26 cellular contexts compared by ENCODE assay signal in the genomic region with DNA sequence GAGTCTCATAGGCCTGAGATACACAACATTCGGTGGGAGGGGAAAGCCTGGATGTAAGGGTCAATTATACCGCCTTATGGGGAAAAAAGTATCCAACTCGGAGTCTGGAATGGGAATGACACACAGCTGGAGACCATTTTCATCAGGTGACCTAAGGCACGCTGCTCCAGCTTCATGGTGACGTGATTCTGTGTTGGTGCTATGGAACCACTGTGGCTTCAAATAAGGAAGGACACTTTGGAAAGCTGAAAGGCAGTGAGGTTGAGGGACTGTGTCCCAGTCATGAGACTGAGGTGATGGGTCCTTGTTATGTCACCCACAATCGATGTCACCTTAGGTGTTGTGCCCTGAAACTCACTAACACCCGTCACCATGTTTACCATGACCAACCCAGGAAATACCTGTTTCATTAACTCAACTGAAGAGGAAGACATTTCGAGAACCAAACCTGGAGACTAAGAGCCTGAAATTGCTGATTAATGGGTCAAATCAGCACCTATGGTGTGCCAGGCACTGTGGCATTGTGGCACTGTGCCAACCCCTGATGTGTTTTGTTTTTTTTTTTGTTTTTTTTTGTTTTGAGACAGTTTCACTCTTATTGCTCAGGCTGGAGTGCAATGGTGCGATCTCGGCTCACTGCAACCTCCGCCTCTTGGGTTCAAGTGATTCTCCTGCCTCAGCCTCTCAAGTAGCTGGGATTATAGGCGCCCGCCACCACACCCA. TPM values are rescaled to one million over a fixed set of nuclear protein-coding genes. Genes with fewer than 3 reads are reported as not detected.
DNase-seq lines count a peak whose midpoint lies in the region; ATAC-seq and TF ChIP-seq lines count a peak whose summit lies in the region.
"Had no signal": no experiment of that assay in that cellular context is flagged by ENCODE, and none has a peak within 500 bp of the region (broad histone marks: within the 10 kb centered on the region; RNA-seq: fewer than 3 reads in every experiment).

No MANE protein-coding gene starts in this region.

- H3K27me3 Mint-ChIP-seq in nephron (ENCODE audit: low read depth), result peaks cover 3% of the 10 kb centered on the region
- H3K27me3 Mint-ChIP-seq: activated CD4-positive, alpha-beta T cell treated with anti-CD3 and anti-CD28 coated beads for 36 hours; progenitor cell of endocrine pancreas had no signal

- no peaks in the 10 kb centered on the region for H3K36me3 Mint-ChIP-seq in nephron (ENCODE audit: low read depth)
- H3K36me3 Mint-ChIP-seq: activated naive CD4-positive, alpha-beta T cell treated with anti-CD3 and anti-CD28 coated beads, Interleukin-2, amount 50 U/mL, for 72 hours had no signal

- peak overlapping the region; percentile 85 to 96 (median 93) for H3K27ac Mint-ChIP-seq in nephron
- H3K27ac Mint-ChIP-seq: activated CD4-positive, alpha-beta T cell treated with anti-CD3 and anti-CD28 coated beads for 36 hours; activated CD8-positive, alpha-beta T cell treated with anti-CD3 and anti-CD28 coated beads, Interleukin-2, amount 10 ng/mL, durations not matched to agents 7 days and 5 days; activated naive CD4-positive, alpha-beta T cell treated with anti-CD3 and anti-CD28 coated beads, Interleukin-2, amount 50 U/mL, for 72 hours; activated T-helper 2 cell treated with anti-CD3 and anti-CD28 coated beads, Interferon-gamma antibody, Interleukin-2, Interleukin-4, amounts not matched to agents 10 μg/mL and 5 μg/mL and 100 μg/mL, durations not matched to agents 14 hours and 24 hours and 36 hours had no signal

- peak; percentile 33 for DNase-seq in activated effector memory CD4-positive, alpha-beta T cell treated with anti-CD3 and anti-CD28 coated beads, Interleukin-2, amount 50 U/mL, for 16 hours
- no peak for DNase-seq in activated effector memory CD4-positive, alpha-beta T cell treated with Interleukin-2 at 50 U/mL for 16 hours
- DNase-seq in ecto neural progenitor cell (ENCODE audit: low spot score), result peak; percentile 29
- no peak for DNase-seq in mucosa of descending colon
- no peak for DNase-seq in substantia nigra (lab: John Stamatoyannopoulos, UW)
- DNase-seq: 8988T; activated CD4-positive, alpha-beta T cell treated with anti-CD3 and anti-CD28 coated beads for 36 hours; activated CD8-positive, alpha-beta T cell treated with anti-CD3 and anti-CD28 coated beads, Interleukin-2, amount 10 ng/mL, durations not matched to agents 7 days and 5 days; activated T-cell treated with anti-CD3 and anti-CD28 coated beads for 4 hours; C1 segment of cervical spinal cord; central memory CD4-positive, alpha-beta T cell; dermis blood vessel endothelial cell; hippocampal formation; mammary epithelial cell; NCI-H446 treated with DMSO at 0.1 percent for 48 hours; SIG-M5; stimulated activated CD4-positive, alpha-beta T cell treated with anti-CD3 and anti-CD28 coated beads, Interleukin-4, amount 100 ng/mL, for 24 hours; T-helper 9 cell had no signal

- H3K4me3 Mint-ChIP-seq in nephron, result no peak overlapping the region
- H3K4me3 Mint-ChIP-seq: activated CD4-positive, alpha-beta T cell treated with anti-CD3 and anti-CD28 coated beads for 36 hours; activated CD8-positive, alpha-beta T cell treated with anti-CD3 and anti-CD28 coated beads, Interleukin-2, amount 10 ng/mL, durations not matched to agents 7 days and 5 days had no signal

- no peak for ATAC-seq in GM18873 (IDR thresholded peaks at IDR 0.05; ENCODE audit: low FRiP score, unreplicated experiment)
- ATAC-seq in mucosa of descending colon, result no peak
- ATAC-seq: activated CD4-positive, alpha-beta T cell treated with anti-CD3 and anti-CD28 coated beads for 36 hours; activated CD8-positive, alpha-beta T cell treated with anti-CD3 and anti-CD28 coated beads, Interleukin-2, amount 10 ng/mL, durations not matched to agents 7 days and 5 days; activated naive CD4-positive, alpha-beta T cell treated with anti-CD3 and anti-CD28 coated beads, Interleukin-2, amount 50 U/mL, for 72 hours; left colon had no signal

- H3K9me3 Mint-ChIP-seq in nephron, result no peaks in the 10 kb centered on the region
- H3K9me3 Mint-ChIP-seq: activated naive CD4-positive, alpha-beta T cell treated with anti-CD3 and anti-CD28 coated beads, Interleukin-2, amount 50 U/mL, for 72 hours; activated T-helper 2 cell treated with anti-CD3 and anti-CD28 coated beads, Interferon-gamma antibody, Interleukin-2, Interleukin-4, amounts not matched to agents 10 μg/mL and 5 μg/mL and 100 μg/mL, durations not matched to agents 14 hours and 24 hours and 36 hours had no signal

- H3K27ac ChIP-seq in stomach smooth muscle (ENCODE audit: low read length) (peak overlapping the region; percentile 97), substantia nigra (ENCODE audit: low read depth, low read length, poor library complexity, severe bottlenecking) (no peak overlapping the region)
- H3K27ac ChIP-seq: neutrophil had no signal

- H3K9me3 ChIP-seq in stomach smooth muscle (ENCODE audit: control insufficient read depth in 2 of 2, low read length in 2 of 2), result no peaks in the 10 kb centered on the region
- no peaks in the 10 kb centered on the region for H3K9me3 ChIP-seq in mucosa of descending colon
- H3K9me3 ChIP-seq: neutrophil had no signal

- H3K4me3 ChIP-seq in stomach smooth muscle (ENCODE audit: low read length in 2 of 2) (no peak overlapping the region), mucosa of descending colon (no peak overlapping the region)

- H3K36me3 ChIP-seq in stomach smooth muscle (ENCODE audit: control insufficient read depth in 2 of 2, insufficient read depth in 2 of 2, low read length in 2 of 2), result no peaks in the 10 kb centered on the region
- H3K36me3 ChIP-seq in mucosa of descending colon (ENCODE audit: low read depth), result no peaks in the 10 kb centered on the region
- H3K36me3 ChIP-seq: neutrophil had no signal

- no peaks in the 10 kb centered on the region for H3K27me3 ChIP-seq in stomach smooth muscle (ENCODE audit: control insufficient read depth in 1 of 2, insufficient read depth in 2 of 2, low read length in 2 of 2)
- H3K27me3 ChIP-seq: neutrophil had no signal

- intact Hi-C loops in mucosa of descending colon (cut with DNase I, micrococcal nuclease), result no loop called here

- H3K9ac ChIP-seq in stomach smooth muscle (ENCODE audit: low read length in 2 of 2), result peak overlapping the region; percentile 0 to 55

- peaks cover 32% of the 10 kb centered on the region for H3K4me1 ChIP-seq in stomach smooth muscle (ENCODE audit: control insufficient read depth, insufficient read depth, low read length)
- no peaks in the 10 kb centered on the region for H3K4me1 ChIP-seq in mucosa of descending colon (ENCODE audit: low read depth)

- peaks cover 32% of the 10 kb centered on the region for H3K4me1 Mint-ChIP-seq in nephron
- H3K4me1 Mint-ChIP-seq: activated CD4-positive, alpha-beta T cell treated with anti-CD3 and anti-CD28 coated beads for 36 hours had no signal

- no peak for TF ChIP-seq CTCF in nephron (IDR thresholded peaks at IDR 0.05; ENCODE audit: unreplicated experiment in 3 of 3)
- no peak for TF ChIP-seq CTCF in mucosa of descending colon (IDR thresholded peaks at IDR 0.05)

RNA-seq across cellular contexts. Expression of a gene that starts 54.4 kb away (rescaled TPM):
- total RNA-seq in mucosa of descending colon, result 100 to 1,000 TPM; 134 to 180 (median 156) TPM

Comparison
In these comparisons a context has a peak if more than half of its experiments do, and no peak if none do; other contexts are left out.
1. DNase-seq: peak in activated effector memory CD4-positive, alpha-beta T cell treated with anti-CD3 and anti-CD28 coated beads, Interleukin-2, amount 50 U/mL, for 16 hours (single experiment) and ecto neural progenitor cell (single experiment); none in activated effector memory CD4-positive, alpha-beta T cell treated with Interleukin-2 at 50 U/mL for 16 hours (single experiment), mucosa of descending colon (0 of 3) and substantia nigra (0 of 49).